Comparison of ENCODE assay signal across 1 cellular context in the genomic region with DNA sequence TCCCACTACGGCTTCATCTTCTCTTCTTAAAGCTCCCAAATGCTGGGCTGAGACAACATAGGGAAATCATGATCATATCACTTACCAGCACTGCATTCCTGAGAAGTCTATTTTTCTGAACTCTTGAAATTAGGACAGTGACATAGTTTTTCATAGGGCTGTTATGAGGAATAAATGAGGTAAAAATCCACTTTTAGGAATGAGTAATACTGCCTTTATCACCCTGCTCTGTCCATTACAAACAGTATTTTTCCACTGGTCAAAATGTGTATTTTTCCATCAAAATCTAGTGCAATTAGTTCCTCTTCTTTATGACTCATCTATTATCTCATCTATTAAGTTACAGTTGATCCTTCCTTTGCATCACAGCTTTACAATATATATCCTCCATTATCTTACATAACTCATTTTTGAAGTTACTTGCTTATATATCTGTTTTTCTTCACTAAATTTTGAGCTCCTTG.
A peak's percentile ranks its signal among the peaks of the same experiment; 100 is the strongest.
TF ChIP-seq lines count a peak whose summit lies in the region.

No MANE protein-coding gene starts in this region.

TF ChIP-seq in SK-N-SH, 30 proteins besides CTCF, POLR2A, EP300 and RAD21 (continued from another document):
- TF ChIP-seq, protein P1, sequence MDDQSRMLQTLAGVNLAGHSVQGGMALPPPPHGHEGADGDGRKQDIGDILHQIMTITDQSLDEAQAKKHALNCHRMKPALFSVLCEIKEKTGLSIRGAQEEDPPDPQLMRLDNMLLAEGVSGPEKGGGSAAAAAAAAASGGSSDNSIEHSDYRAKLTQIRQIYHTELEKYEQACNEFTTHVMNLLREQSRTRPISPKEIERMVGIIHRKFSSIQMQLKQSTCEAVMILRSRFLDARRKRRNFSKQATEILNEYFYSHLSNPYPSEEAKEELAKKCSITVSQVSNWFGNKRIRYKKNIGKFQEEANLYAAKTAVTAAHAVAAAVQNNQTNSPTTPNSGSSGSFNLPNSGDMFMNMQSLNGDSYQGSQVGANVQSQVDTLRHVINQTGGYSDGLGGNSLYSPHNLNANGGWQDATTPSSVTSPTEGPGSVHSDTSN (IDR thresholded peaks at IDR 0.05): peak; percentile 72
- TF ChIP-seq JUND (IDR thresholded peaks at IDR 0.05): peak; percentile 81
- no peak for TF ChIP-seq GATA2 (CRISPR knock-in tag; IDR thresholded peaks at IDR 0.05)
- TF ChIP-seq RXRA (IDR thresholded peaks at IDR 0.05; ENCODE audit: borderline replicate concordance, low read depth): peak; percentile 61; the same call in 1 of the 2 replicates
- TF ChIP-seq, protein P2, sequence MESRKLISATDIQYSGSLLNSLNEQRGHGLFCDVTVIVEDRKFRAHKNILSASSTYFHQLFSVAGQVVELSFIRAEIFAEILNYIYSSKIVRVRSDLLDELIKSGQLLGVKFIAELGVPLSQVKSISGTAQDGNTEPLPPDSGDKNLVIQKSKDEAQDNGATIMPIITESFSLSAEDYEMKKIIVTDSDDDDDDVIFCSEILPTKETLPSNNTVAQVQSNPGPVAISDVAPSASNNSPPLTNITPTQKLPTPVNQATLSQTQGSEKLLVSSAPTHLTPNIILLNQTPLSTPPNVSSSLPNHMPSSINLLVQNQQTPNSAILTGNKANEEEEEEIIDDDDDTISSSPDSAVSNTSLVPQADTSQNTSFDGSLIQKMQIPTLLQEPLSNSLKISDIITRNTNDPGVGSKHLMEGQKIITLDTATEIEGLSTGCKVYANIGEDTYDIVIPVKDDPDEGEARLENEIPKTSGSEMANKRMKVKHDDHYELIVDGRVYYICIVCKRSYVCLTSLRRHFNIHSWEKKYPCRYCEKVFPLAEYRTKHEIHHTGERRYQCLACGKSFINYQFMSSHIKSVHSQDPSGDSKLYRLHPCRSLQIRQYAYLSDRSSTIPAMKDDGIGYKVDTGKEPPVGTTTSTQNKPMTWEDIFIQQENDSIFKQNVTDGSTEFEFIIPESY (IDR thresholded peaks at IDR 0.05; ENCODE audit: borderline replicate concordance, low read depth): no peak; the same call in 1 of the 2 replicates
- TF ChIP-seq MXI1 (IDR thresholded peaks at IDR 0.05; ENCODE audit: low read depth, low read length): no peak
- peak; percentile 75 for TF ChIP-seq FOXM1 (IDR thresholded peaks at IDR 0.05; ENCODE audit: low read depth)
- no peak for TF ChIP-seq NRF1 (IDR thresholded peaks at IDR 0.05; ENCODE audit: low read depth, low read length)
- peak; percentile 76 for TF ChIP-seq FOSL2 (IDR thresholded peaks at IDR 0.05; ENCODE audit: borderline replicate concordance, low read depth)
- TF ChIP-seq, protein P3, sequence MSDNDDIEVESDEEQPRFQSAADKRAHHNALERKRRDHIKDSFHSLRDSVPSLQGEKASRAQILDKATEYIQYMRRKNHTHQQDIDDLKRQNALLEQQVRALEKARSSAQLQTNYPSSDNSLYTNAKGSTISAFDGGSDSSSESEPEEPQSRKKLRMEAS (IDR thresholded peaks at IDR 0.05; ENCODE audit: low read depth): peak; percentile 10; the same call in 1 of the 2 replicates
- peak; percentile 7; the same call in 1 of the 2 replicates for TF ChIP-seq NFIC (IDR thresholded peaks at IDR 0.05; ENCODE audit: borderline replicate concordance)
- peak; percentile 91 for TF ChIP-seq MEF2A (IDR thresholded peaks at IDR 0.05; ENCODE audit: borderline replicate concordance, low read depth)
- peak; percentile 33; the same call in 1 of the 2 replicates for TF ChIP-seq YY1 (IDR thresholded peaks at IDR 0.05; ENCODE audit: low read depth)
- no peak for TF ChIP-seq SMC3 (IDR thresholded peaks at IDR 0.05; ENCODE audit: low read depth, low read length)
- TF ChIP-seq RFX5 (IDR thresholded peaks at IDR 0.05; ENCODE audit: low read length): no peak
- TF ChIP-seq ELF1 (IDR thresholded peaks at IDR 0.05): no peak
- 0 out of 2 replicates have a peak, but pooled peaks have one; percentile 25 for TF ChIP-seq POLR2AphosphoS5 (IDR thresholded peaks at IDR 0.05; ENCODE audit: low read depth, low read length)
- TF ChIP-seq, protein P4, sequence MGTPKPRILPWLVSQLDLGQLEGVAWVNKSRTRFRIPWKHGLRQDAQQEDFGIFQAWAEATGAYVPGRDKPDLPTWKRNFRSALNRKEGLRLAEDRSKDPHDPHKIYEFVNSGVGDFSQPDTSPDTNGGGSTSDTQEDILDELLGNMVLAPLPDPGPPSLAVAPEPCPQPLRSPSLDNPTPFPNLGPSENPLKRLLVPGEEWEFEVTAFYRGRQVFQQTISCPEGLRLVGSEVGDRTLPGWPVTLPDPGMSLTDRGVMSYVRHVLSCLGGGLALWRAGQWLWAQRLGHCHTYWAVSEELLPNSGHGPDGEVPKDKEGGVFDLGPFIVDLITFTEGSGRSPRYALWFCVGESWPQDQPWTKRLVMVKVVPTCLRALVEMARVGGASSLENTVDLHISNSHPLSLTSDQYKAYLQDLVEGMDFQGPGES (IDR thresholded peaks at IDR 0.05; ENCODE audit: low read depth, low read length): no peak
- TF ChIP-seq, protein P5, sequence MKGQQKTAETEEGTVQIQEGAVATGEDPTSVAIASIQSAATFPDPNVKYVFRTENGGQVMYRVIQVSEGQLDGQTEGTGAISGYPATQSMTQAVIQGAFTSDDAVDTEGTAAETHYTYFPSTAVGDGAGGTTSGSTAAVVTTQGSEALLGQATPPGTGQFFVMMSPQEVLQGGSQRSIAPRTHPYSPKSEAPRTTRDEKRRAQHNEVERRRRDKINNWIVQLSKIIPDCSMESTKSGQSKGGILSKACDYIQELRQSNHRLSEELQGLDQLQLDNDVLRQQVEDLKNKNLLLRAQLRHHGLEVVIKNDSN (IDR thresholded peaks at IDR 0.05; ENCODE audit: borderline replicate concordance, low read depth): no peak
- TF ChIP-seq, protein P6, sequence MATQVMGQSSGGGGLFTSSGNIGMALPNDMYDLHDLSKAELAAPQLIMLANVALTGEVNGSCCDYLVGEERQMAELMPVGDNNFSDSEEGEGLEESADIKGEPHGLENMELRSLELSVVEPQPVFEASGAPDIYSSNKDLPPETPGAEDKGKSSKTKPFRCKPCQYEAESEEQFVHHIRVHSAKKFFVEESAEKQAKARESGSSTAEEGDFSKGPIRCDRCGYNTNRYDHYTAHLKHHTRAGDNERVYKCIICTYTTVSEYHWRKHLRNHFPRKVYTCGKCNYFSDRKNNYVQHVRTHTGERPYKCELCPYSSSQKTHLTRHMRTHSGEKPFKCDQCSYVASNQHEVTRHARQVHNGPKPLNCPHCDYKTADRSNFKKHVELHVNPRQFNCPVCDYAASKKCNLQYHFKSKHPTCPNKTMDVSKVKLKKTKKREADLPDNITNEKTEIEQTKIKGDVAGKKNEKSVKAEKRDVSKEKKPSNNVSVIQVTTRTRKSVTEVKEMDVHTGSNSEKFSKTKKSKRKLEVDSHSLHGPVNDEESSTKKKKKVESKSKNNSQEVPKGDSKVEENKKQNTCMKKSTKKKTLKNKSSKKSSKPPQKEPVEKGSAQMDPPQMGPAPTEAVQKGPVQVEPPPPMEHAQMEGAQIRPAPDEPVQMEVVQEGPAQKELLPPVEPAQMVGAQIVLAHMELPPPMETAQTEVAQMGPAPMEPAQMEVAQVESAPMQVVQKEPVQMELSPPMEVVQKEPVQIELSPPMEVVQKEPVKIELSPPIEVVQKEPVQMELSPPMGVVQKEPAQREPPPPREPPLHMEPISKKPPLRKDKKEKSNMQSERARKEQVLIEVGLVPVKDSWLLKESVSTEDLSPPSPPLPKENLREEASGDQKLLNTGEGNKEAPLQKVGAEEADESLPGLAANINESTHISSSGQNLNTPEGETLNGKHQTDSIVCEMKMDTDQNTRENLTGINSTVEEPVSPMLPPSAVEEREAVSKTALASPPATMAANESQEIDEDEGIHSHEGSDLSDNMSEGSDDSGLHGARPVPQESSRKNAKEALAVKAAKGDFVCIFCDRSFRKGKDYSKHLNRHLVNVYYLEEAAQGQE (IDR thresholded peaks at IDR 0.05; ENCODE audit: low read depth, low read length): no peak
- TF ChIP-seq TCF12 (IDR thresholded peaks at IDR 0.05): peak; percentile 63
- no peak for TF ChIP-seq TAF1 (IDR thresholded peaks at IDR 0.05; ENCODE audit: borderline replicate concordance, low read depth, low read length)
- peak; percentile 40; the same call in 1 of the 2 replicates for TF ChIP-seq TEAD4 (IDR thresholded peaks at IDR 0.05; ENCODE audit: borderline replicate concordance, insufficient read depth)
- TF ChIP-seq CHD2 (IDR thresholded peaks at IDR 0.05; ENCODE audit: low read length, partially characterized antibody): no peak
- TF ChIP-seq EZH2phosphoT487 (IDR thresholded peaks at IDR 0.05; ENCODE audit: borderline replicate concordance, low read depth): no peak
- no peak for TF ChIP-seq FOXJ3 (CRISPR knock-in tag; IDR thresholded peaks at IDR 0.05)
- TF ChIP-seq RCOR1 (IDR thresholded peaks at IDR 0.05; ENCODE audit: low read length): no peak
